Comparison of ENCODE assay signal across 11 cellular contexts in genomic region chr19:10295847-10296591, GRCh38. TPM values are rescaled to one million over a fixed set of nuclear protein-coding genes. Genes with fewer than 3 reads are reported as not detected.
DNase-seq lines count a peak whose midpoint lies in the region; ATAC-seq and TF ChIP-seq lines count a peak whose summit lies in the region.
"Had no signal": no experiment of that assay in that cellular context is flagged by ENCODE, and none has a peak within 500 bp of the region (broad histone marks: within the 10 kb centered on the region; RNA-seq: fewer than 3 reads in every experiment).

No MANE protein-coding gene starts in this region.

- H3K9ac ChIP-seq in NT2/D1 (ENCODE audit: insufficient read length, low read depth) (peak overlapping the region; percentile 61), rectal smooth muscle tissue (ENCODE audit: low read length) (no peak overlapping the region)

- no peak for ATAC-seq in GM19324 (IDR thresholded peaks at IDR 0.05; ENCODE audit: low FRiP score, unreplicated experiment)

- no peak overlapping the region for H3K27ac ChIP-seq in rectal smooth muscle tissue (ENCODE audit: low read depth, low read length)
- H3K27ac ChIP-seq: 22Rv1, dorsolateral prefrontal cortex had no signal

- peaks cover 59% of the 10 kb centered on the region for H3K27me3 ChIP-seq in NT2/D1 (ENCODE audit: insufficient read depth, insufficient read length)
- peaks cover 48% of the 10 kb centered on the region for H3K27me3 ChIP-seq in rectal smooth muscle tissue (ENCODE audit: control insufficient read depth, insufficient read depth, low read length)

- H3K36me3 ChIP-seq in NT2/D1 (ENCODE audit: insufficient read depth, insufficient read length, low read length) (no peaks in the 10 kb centered on the region), rectal smooth muscle tissue (ENCODE audit: control insufficient read depth, insufficient read depth, low read length) (no peaks in the 10 kb centered on the region)

- no peaks in the 10 kb centered on the region for H3K9me3 ChIP-seq in NT2/D1 (ENCODE audit: insufficient read depth, low read length)

- H3K4me1 ChIP-seq in NT2/D1 (ENCODE audit: insufficient read depth, insufficient read length) (peaks cover 36% of the 10 kb centered on the region), rectal smooth muscle tissue (ENCODE audit: control insufficient read depth, insufficient read depth, low read length) (peaks cover 5% of the 10 kb centered on the region)

- no peak for TF ChIP-seq CTCF in fibroblast of villous mesenchyme (IDR thresholded peaks at IDR 0.05; ENCODE audit: insufficient read depth, low read depth, low read length)

- DNase-seq in DMS53 (lab: John Stamatoyannopoulos, UW) (peak; percentile 36), DMS53 treated with DMSO at 0.1 percent for 48 hours (lab: John Stamatoyannopoulos, UW; ENCODE audit: unreplicated experiment) (no peak), NT2/D1 (ENCODE audit: low read depth, low spot score) (no peak), fibroblast of villous mesenchyme (ENCODE audit: low read depth) (no peak), NCI-H524 (lab: John Stamatoyannopoulos, UW) (no peak), HK-2 (ENCODE audit: unreplicated experiment) (no peak)
- DNase-seq: dorsolateral prefrontal cortex, NCI-H526 treated with DMSO at 0.1 percent for 48 hours had no signal

- peak overlapping the region; percentile 53 for H3K4me3 ChIP-seq in NT2/D1 (ENCODE audit: insufficient read length, low read depth)
- H3K4me3 ChIP-seq in fibroblast of villous mesenchyme (ENCODE audit: low read depth, low read length), result peak overlapping the region; percentile 15
- peak overlapping the region; percentile 7 for H3K4me3 ChIP-seq in rectal smooth muscle tissue (ENCODE audit: low read length)

RNA-seq across cellular contexts. Expression of gene ICAM5, which starts 6.3 kb away (rescaled TPM):
- total RNA-seq in fibroblast of villous mesenchyme, result 5.5 and 11.7 TPM in 2 replicates

RNA-seq across cellular contexts. Expression of gene ICAM4, which starts 9.3 kb away (rescaled TPM):
- 3.2 and 4.7 TPM in 2 replicates for total RNA-seq in fibroblast of villous mesenchyme

RNA-seq across cellular contexts. Expression of gene ZGLP1, which starts 13.6 kb away (rescaled TPM):
- 0.32 and 0.43 TPM in 2 replicates for total RNA-seq in fibroblast of villous mesenchyme

RNA-seq across cellular contexts. Expression of gene FDX2, which starts 19.8 kb away (rescaled TPM):
- 24.2 and 30.3 TPM in 2 replicates for total RNA-seq in fibroblast of villous mesenchyme

RNA-seq across cellular contexts. Expression of gene ICAM1, which starts 25.1 kb away (rescaled TPM):
- total RNA-seq in fibroblast of villous mesenchyme, result 75.1 and 244 TPM in 2 replicates
